20 cellular contexts compared by ENCODE assay signal in genomic region chr3:178475062-178475461, GRCh38.
DNase-seq lines count a peak whose midpoint lies in the region; ATAC-seq, FAIRE-seq and TF ChIP-seq lines count a peak whose summit lies in the region.
"Had no signal": no experiment of that assay in that cellular context is flagged by ENCODE, and none has a peak within 500 bp of the region (broad histone marks: within the 10 kb centered on the region; RNA-seq: fewer than 3 reads in every experiment).

No MANE protein-coding gene starts in this region.

- H3K9ac ChIP-seq in K562 (ENCODE audit: insufficient read depth in 1 of 2, low read depth in 2 of 2, low read length in 2 of 2) (no peak overlapping the region), mesenchymal stem cell (ENCODE audit: low read length) (no peak overlapping the region)
- H3K9ac ChIP-seq: BLaER1 had no signal

- peak; percentile 39 to 55 for TF ChIP-seq RAD21 in K562 (CRISPR knock-in tag; conservative IDR thresholded peaks at IDR 0.05 in 1 of 2, IDR thresholded peaks at IDR 0.05 in 1 of 2)

- in situ Hi-C loops in K562 (cut with MboI), result no loop called here

- H3K9me3 Mint-ChIP-seq in GM23338 (no peaks in the 10 kb centered on the region), osteocyte (ENCODE audit: unreplicated experiment) (no peaks in the 10 kb centered on the region)
- H3K9me3 Mint-ChIP-seq: CD8-positive, alpha-beta T cell; IgD-negative memory B cell had no signal

- H3K23ac ChIP-seq in mesenchymal stem cell (ENCODE audit: low read length in 2 of 2), result no peak overlapping the region

- H3K27ac ChIP-seq in C4-2B (peak overlapping the region; percentile 79), GM23338 (ENCODE audit: low read depth) (no peak overlapping the region), K562 (ENCODE audit: extremely low read depth, low read depth, low read length) (no peak overlapping the region), mesenchymal stem cell (ENCODE audit: low read length, poor library complexity, severe bottlenecking) (no peak overlapping the region), esophagus squamous epithelium (no peak overlapping the region)
- H3K27ac ChIP-seq: BLaER1 had no signal

- H3K27me3 Mint-ChIP-seq in GM23338 (ENCODE audit: insufficient read depth, low read depth, poor library complexity) (no peaks in the 10 kb centered on the region), osteocyte (ENCODE audit: unreplicated experiment) (peaks cover 20% of the 10 kb centered on the region)

- H4K91ac ChIP-seq in mesenchymal stem cell (ENCODE audit: low read length), result peak overlapping the region; percentile 1

- H3K27ac Mint-ChIP-seq in GM23338 (no peak overlapping the region), osteocyte (ENCODE audit: unreplicated experiment) (no peak overlapping the region)
- H3K27ac Mint-ChIP-seq: CD8-positive, alpha-beta T cell; IgD-negative memory B cell had no signal

- H3K14ac ChIP-seq in mesenchymal stem cell (ENCODE audit: low read length in 2 of 2), result no peak overlapping the region

- no peak overlapping the region for H4K8ac ChIP-seq in mesenchymal stem cell (ENCODE audit: low read length)

- intact Hi-C loops in K562 (cut with micrococcal nuclease), result no loop called here
- intact Hi-C loops in esophagus squamous epithelium (cut with DNase I), result no loop called here
- intact Hi-C loops in posterior vena cava (cut with DNase I), result no loop called here

- H4K20me1 ChIP-seq in GM23338 (replicated peaks; ENCODE audit: insufficient read depth) (no peaks in the 10 kb centered on the region), K562 (replicated peaks; ENCODE audit: control insufficient read depth, insufficient read depth, low read length) (no peaks in the 10 kb centered on the region)
- H4K20me1 ChIP-seq: BLaER1 had no signal

- H2BK120ac ChIP-seq in mesenchymal stem cell (ENCODE audit: low read depth, low read length), result no peak overlapping the region

- H3K9me1 ChIP-seq in K562 (ENCODE audit: control insufficient read depth, insufficient read depth, low read length), result no peaks in the 10 kb centered on the region

- no peaks in the 10 kb centered on the region; the same call in 1 of the 2 replicates for H3K9me2 ChIP-seq in GM23338 (ENCODE audit: insufficient read depth)

- H3K9me3 ChIP-seq in K562 (replicated peaks; ENCODE audit: control insufficient read depth, insufficient read depth, low read depth, low read length) (no peaks in the 10 kb centered on the region), mesenchymal stem cell (ENCODE audit: control insufficient read depth, low read length) (no peaks in the 10 kb centered on the region), esophagus squamous epithelium (no peaks in the 10 kb centered on the region)
- H3K9me3 ChIP-seq: BLaER1, MG63 had no signal

- H3K4ac ChIP-seq in mesenchymal stem cell (ENCODE audit: low read depth in 1 of 2, low read length in 2 of 2), result peak overlapping the region in 1 of 2 experiments; percentile 54

- H3K36me3 ChIP-seq in GM23338 (ENCODE audit: insufficient read depth) (no peaks in the 10 kb centered on the region), K562 (ENCODE audit: control insufficient read depth, insufficient read depth, low read length) (no peaks in the 10 kb centered on the region), mesenchymal stem cell (ENCODE audit: control insufficient read depth in 1 of 2, insufficient read depth in 2 of 2, low read depth in 1 of 2, low read length in 2 of 2) (no peaks in the 10 kb centered on the region), esophagus squamous epithelium (no peaks in the 10 kb centered on the region)
- H3K36me3 ChIP-seq: BLaER1, MG63 had no signal

- TF ChIP-seq POLR2A in K562 (conservative IDR thresholded peaks at IDR 0.05), result no peak
- TF ChIP-seq POLR2A in esophagus squamous epithelium (IDR thresholded peaks at IDR 0.05), result no peak

- peak overlapping the region; percentile 24 to 81 for H3K18ac ChIP-seq in mesenchymal stem cell (ENCODE audit: low read depth in 1 of 2, low read length in 2 of 2)

- H3K79me2 ChIP-seq in GM23338 (replicated peaks; ENCODE audit: insufficient read depth) (no peaks in the 10 kb centered on the region), K562 (ENCODE audit: control insufficient read depth, insufficient read depth, low read length) (no peaks in the 10 kb centered on the region)

- H3K79me1 ChIP-seq in mesenchymal stem cell (replicated peaks; ENCODE audit: low read length, poor library complexity, severe bottlenecking), result no peaks in the 10 kb centered on the region

- H2BK15ac ChIP-seq in mesenchymal stem cell (ENCODE audit: low read depth, poor library complexity, severe bottlenecking), result no peak overlapping the region

- H2BK12ac ChIP-seq in mesenchymal stem cell (ENCODE audit: low read length in 2 of 2), result peak overlapping the region in 1 of 2 experiments; percentile 98

- DNase-seq in GM23338 (ENCODE audit: low spot score) (peak; percentile 8), K562 (ENCODE audit: extremely low read depth in 1 of 4, low spot score in 3 of 4) (no peak), mesenchymal stem cell (peak; percentile 30), esophagus squamous epithelium (lab: John Stamatoyannopoulos, UW) (no peak), posterior vena cava (ENCODE audit: low spot score) (no peak), osteocyte (ENCODE audit: extremely low spot score, unreplicated experiment) (no peak)
- DNase-seq: Calu3; CD8-positive, alpha-beta T cell; DMS79 treated with DMSO at 0.1 percent for 48 hours; HCEC 1CT; Kasumi-1; MG63; NCI-H1092; NCI-H1436 treated with DMSO at 0.1 percent for 48 hours; NCI-H524; PC-3 had no signal

- H3K36me3 Mint-ChIP-seq in GM23338 (ENCODE audit: low read depth) (no peaks in the 10 kb centered on the region), osteocyte (ENCODE audit: unreplicated experiment) (no peaks in the 10 kb centered on the region)
- H3K36me3 Mint-ChIP-seq: CD8-positive, alpha-beta T cell; IgD-negative memory B cell had no signal

- H3K4me3 ChIP-seq in GM23338 (no peak overlapping the region), K562 (no peak overlapping the region), mesenchymal stem cell (ENCODE audit: insufficient read depth in 1 of 2, low read depth in 1 of 2, low read length in 2 of 2) (no peak overlapping the region), esophagus squamous epithelium (no peak overlapping the region)
- H3K4me3 ChIP-seq: BLaER1, MG63 had no signal

- CTCF ChIA-PET in K562 (lab: Yijun Ruan, JAX; ENCODE audit: low intra/inter-chr PET ratio), result no interaction called here

- no peak for FAIRE-seq in K562 (lab: Jason Lieb, UNC)

- no peak for TF ChIP-seq EP300 in K562 (IDR thresholded peaks at IDR 0.05; ENCODE audit: low read length)

- POLR2A ChIA-PET in K562 (lab: Yijun Ruan, JAX), result interaction anchor here (0.6 kb wide), 1 partner anchor 428 kb away, joined by 4 read pairs; no protein-coding TSS in a partner anchor

- no peak overlapping the region for H2AK5ac ChIP-seq in mesenchymal stem cell (ENCODE audit: low read length, severe bottlenecking)

- no peaks in the 10 kb centered on the region; the same call in 1 of the 2 replicates for H3K4me1 ChIP-seq in GM23338 (ENCODE audit: insufficient read depth)
- no peaks in the 10 kb centered on the region for H3K4me1 ChIP-seq in K562 (replicated peaks in 1 of 2; ENCODE audit: control insufficient read depth in 2 of 2, insufficient read depth in 2 of 2, low read length in 2 of 2)
- H3K4me1 ChIP-seq in mesenchymal stem cell (ENCODE audit: control insufficient read depth, insufficient read depth, low read depth, low read length), result no peaks in the 10 kb centered on the region
- H3K4me1 ChIP-seq in esophagus squamous epithelium, result peaks cover 0 to 7% (median 0%) of the 10 kb centered on the region in 3 donors
- H3K4me1 ChIP-seq: BLaER1 had no signal

- no peak overlapping the region for H2BK5ac ChIP-seq in mesenchymal stem cell (ENCODE audit: low read depth, low read length, poor library complexity, severe bottlenecking)

- TF ChIP-seq CTCF in C4-2B (conservative IDR thresholded peaks at IDR 0.05) (peak; percentile 39), GM23338 (conservative IDR thresholded peaks at IDR 0.05; ENCODE audit: low read depth in 2 of 2) (peak; percentile 10 to 34; a peak in 2 of 4 replicates), K562 (IDR thresholded peaks at IDR 0.05 in 2 of 3, conservative IDR thresholded peaks at IDR 0.05 in 1 of 3; ENCODE audit: insufficient read depth in 2 of 3, low read depth in 1 of 3, low read length in 3 of 3) (no peak), esophagus squamous epithelium (IDR thresholded peaks at IDR 0.05) (no peak), osteocyte (IDR thresholded peaks at IDR 0.05) (no peak)

- no peaks in the 10 kb centered on the region for H3F3A ChIP-seq in GM23338 (replicated peaks; ENCODE audit: low read depth)

- H3K4me3 Mint-ChIP-seq in GM23338 (no peak overlapping the region), osteocyte (ENCODE audit: unreplicated experiment) (no peak overlapping the region)
- H3K4me3 Mint-ChIP-seq: CD8-positive, alpha-beta T cell; IgD-negative memory B cell had no signal

- H3K4me1 Mint-ChIP-seq in GM23338 (peaks cover 5% of the 10 kb centered on the region; the same call in 2 of the 3 replicates), osteocyte (ENCODE audit: unreplicated experiment) (no peaks in the 10 kb centered on the region)
- H3K4me1 Mint-ChIP-seq: IgD-negative memory B cell had no signal

- 0% methylated on average over 3 of the region's 3 CpGs for WGBS in K562 (ENCODE audit: insufficient coverage, low coverage, missing lambda C conversion rate)
- 60% methylated on average over 3 of the region's 3 CpGs for WGBS in mesenchymal stem cell
- WGBS in esophagus squamous epithelium, 2 donors, result 76 to 77% methylated on average over 3 of the region's 3 CpGs

- no peaks in the 10 kb centered on the region for H3K27me3 ChIP-seq in GM23338 (ENCODE audit: insufficient read depth)
- no peaks in the 10 kb centered on the region for H3K27me3 ChIP-seq in K562 (ENCODE audit: control insufficient read depth in 2 of 2, insufficient read depth in 2 of 2, low read length in 2 of 2)
- H3K27me3 ChIP-seq in mesenchymal stem cell (ENCODE audit: control insufficient read depth in 1 of 2, insufficient read depth in 1 of 2, low read length in 2 of 2), result no peaks in the 10 kb centered on the region
- H3K27me3 ChIP-seq in esophagus squamous epithelium, result peaks cover 0 to 31% (median 0%) of the 10 kb centered on the region in 4 donors
- H3K27me3 ChIP-seq: BLaER1, MG63 had no signal

- H3K4me2 ChIP-seq in GM23338 (no peak overlapping the region), K562 (ENCODE audit: insufficient read depth, low read length) (no peak overlapping the region), mesenchymal stem cell (ENCODE audit: low read length, poor library complexity, severe bottlenecking) (no peak overlapping the region)
- H3K4me2 ChIP-seq: BLaER1 had no signal

- ATAC-seq in GM23338 (peak; percentile 31; the same call in 1 of the 3 replicates), K562 (peak; percentile 39; the same call in 1 of the 3 replicates), HG02938 (IDR thresholded peaks at IDR 0.05; ENCODE audit: unreplicated experiment) (no peak)
- ATAC-seq: CD8-positive, alpha-beta T cell; PC-3 had no signal

- BruUV-seq in K562 (replicated peaks; lab: Mats Ljungman, UMichigan), result no TSS peak

- H2AFZ ChIP-seq in GM23338 (no peak overlapping the region), K562 (ENCODE audit: low read depth, low read length) (no peak overlapping the region), mesenchymal stem cell (ENCODE audit: low read depth, low read length) (no peak overlapping the region)

TF ChIP-seq in K562, 482 proteins besides CTCF, POLR2A, EP300 and RAD21 (continues in another document):
- TF ChIP-seq NCOA4 (IDR thresholded peaks at IDR 0.05; ENCODE audit: partially characterized antibody), result no peak

Comparison
In these comparisons a context has a peak if more than half of its experiments do, and no peak if none do; other contexts are left out.
1. CTCF ChIP-seq: peak in C4-2B (single experiment) and GM23338 (2 of 2); none in K562 (0 of 3), esophagus squamous epithelium (0 of 6) and osteocyte (single experiment).
2. DNase-seq: peak in GM23338 (single experiment) and mesenchymal stem cell (single experiment); none in K562 (0 of 4), esophagus squamous epithelium (single experiment), posterior vena cava (single experiment) and osteocyte (single experiment).